ENCODE assay signal across 8 cellular contexts in genomic region chr10:96129387-96130325, GRCh38. TPM values are rescaled to one million over a fixed set of nuclear protein-coding genes. Genes with fewer than 3 reads are reported as not detected.
DNase-seq lines count a peak whose midpoint lies in the region; ATAC-seq and TF ChIP-seq lines count a peak whose summit lies in the region.

A gene with protein sequence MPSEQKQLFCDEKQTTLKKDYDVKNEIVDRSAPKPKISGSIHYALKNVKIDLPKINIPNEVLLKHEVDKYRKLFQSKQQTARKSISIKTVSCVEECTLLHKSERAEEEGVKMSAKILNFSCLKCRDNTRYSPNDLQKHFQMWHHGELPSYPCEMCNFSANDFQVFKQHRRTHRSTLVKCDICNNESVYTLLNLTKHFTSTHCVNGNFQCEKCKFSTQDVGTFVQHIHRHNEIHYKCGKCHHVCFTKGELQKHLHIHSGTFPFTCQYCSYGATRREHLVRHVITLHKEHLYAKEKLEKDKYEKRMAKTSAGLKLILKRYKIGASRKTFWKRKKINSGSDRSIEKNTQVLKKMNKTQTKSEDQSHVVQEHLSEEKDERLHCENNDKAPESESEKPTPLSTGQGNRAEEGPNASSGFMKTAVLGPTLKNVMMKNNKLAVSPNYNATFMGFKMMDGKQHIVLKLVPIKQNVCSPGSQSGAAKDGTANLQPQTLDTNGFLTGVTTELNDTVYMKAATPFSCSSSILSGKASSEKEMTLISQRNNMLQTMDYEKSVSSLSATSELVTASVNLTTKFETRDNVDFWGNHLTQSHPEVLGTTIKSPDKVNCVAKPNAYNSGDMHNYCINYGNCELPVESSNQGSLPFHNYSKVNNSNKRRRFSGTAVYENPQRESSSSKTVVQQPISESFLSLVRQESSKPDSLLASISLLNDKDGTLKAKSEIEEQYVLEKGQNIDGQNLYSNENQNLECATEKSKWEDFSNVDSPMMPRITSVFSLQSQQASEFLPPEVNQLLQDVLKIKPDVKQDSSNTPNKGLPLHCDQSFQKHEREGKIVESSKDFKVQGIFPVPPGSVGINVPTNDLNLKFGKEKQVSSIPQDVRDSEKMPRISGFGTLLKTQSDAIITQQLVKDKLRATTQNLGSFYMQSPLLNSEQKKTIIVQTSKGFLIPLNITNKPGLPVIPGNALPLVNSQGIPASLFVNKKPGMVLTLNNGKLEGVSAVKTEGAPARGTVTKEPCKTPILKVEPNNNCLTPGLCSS (N-terminal part only) (plus strand): TSS chr10:96130297. CDS start chr10:96156323, 26,026 bp downstream.

- H3K36me3 ChIP-seq in GM06990 (ENCODE audit: control insufficient read depth, insufficient read depth, low read length) = no peaks in the 10 kb centered on the region; the same call in 1 of the 2 replicates

- DNase-seq in GM06990 (ENCODE audit: extremely low read depth, insufficient read length) = peak; percentile 98
- DNase-seq in HFF-Myc (ENCODE audit: extremely low read depth, low read depth) = peak; percentile 84
- DNase-seq in NAMALWA (ENCODE audit: low spot score) = peak; percentile 95
- DNase-seq in glomerular visceral epithelial cell (ENCODE audit: extremely low spot score) = peak; percentile 91
- peak; percentile 71 for DNase-seq in omental fat pad (ENCODE audit: low spot score)

- no peaks in the 10 kb centered on the region for H3K27me3 ChIP-seq in GM06990 (replicated peaks; ENCODE audit: control insufficient read depth, insufficient read depth, low read length)

- peaks cover 6% of the 10 kb centered on the region for H3K9me3 Mint-ChIP-seq in activated naive CD4-positive, alpha-beta T cell treated with anti-CD3 and anti-CD28 coated beads, Interleukin-2, amount 50 U/mL, for 24 hours

- peak; percentile 89 for ATAC-seq in SK-N-SH treated with all-trans-retinoic acid at 6 μM for 48 hours
- ATAC-seq in omental fat pad (ENCODE audit: low FRiP score) = peak; percentile 95

- H3K27ac Mint-ChIP-seq in activated naive CD4-positive, alpha-beta T cell treated with anti-CD3 and anti-CD28 coated beads, Interleukin-2, amount 50 U/mL, for 24 hours = peak within 1 kb of the TSS; percentile 99

- H3K27me3 Mint-ChIP-seq in activated naive CD4-positive, alpha-beta T cell treated with anti-CD3 and anti-CD28 coated beads, Interleukin-2, amount 50 U/mL, for 24 hours = peaks cover 31% of the 10 kb centered on the region

- H3K36me3 Mint-ChIP-seq in activated naive CD4-positive, alpha-beta T cell treated with anti-CD3 and anti-CD28 coated beads, Interleukin-2, amount 50 U/mL, for 24 hours = peaks cover 27% of the 10 kb centered on the region

- TF ChIP-seq CTCF in GM06990 (IDR thresholded peaks at IDR 0.05; ENCODE audit: insufficient read depth, low read length, poor library complexity, severe bottlenecking) (no peak), HFF-Myc (IDR thresholded peaks at IDR 0.05; ENCODE audit: low read depth, low read length, missing control alignments) (no peak), omental fat pad (IDR thresholded peaks at IDR 0.05) (no peak)

- peak within 1 kb of the TSS; percentile 86 for H3K27ac ChIP-seq in temporal lobe (ENCODE audit: low read depth, low read length)

- peak within 1 kb of the TSS; percentile 87 for H3K4me3 ChIP-seq in GM06990 (replicated peaks; ENCODE audit: low read depth, low read length)
- H3K4me3 ChIP-seq in HFF-Myc (replicated peaks; ENCODE audit: low read depth, low read length) = peak within 1 kb of the TSS; percentile 69

- H3K4me1 Mint-ChIP-seq in activated naive CD4-positive, alpha-beta T cell treated with anti-CD3 and anti-CD28 coated beads, Interleukin-2, amount 50 U/mL, for 24 hours = peaks cover 22% of the 10 kb centered on the region

- peak within 1 kb of the TSS; percentile 89 for H3K4me3 Mint-ChIP-seq in activated naive CD4-positive, alpha-beta T cell treated with anti-CD3 and anti-CD28 coated beads, Interleukin-2, amount 50 U/mL, for 24 hours

TF ChIP-seq in SK-N-SH treated with all-trans-retinoic acid at 6 μM for 48 hours, 23 proteins besides CTCF, POLR2A, EP300 and RAD21 (continues in another document):
- TF ChIP-seq PPARA (CRISPR knock-in tag; IDR thresholded peaks at IDR 0.05; ENCODE audit: borderline replicate concordance) (no peak), ZFP30 (CRISPR knock-in tag; IDR thresholded peaks at IDR 0.05) (peak; percentile 51; the same call in 1 of the 2 replicates), ZFP3 (CRISPR knock-in tag; IDR thresholded peaks at IDR 0.05) (peak; percentile 88), ESRRG (CRISPR knock-in tag; IDR thresholded peaks at IDR 0.05) (no peak), GLIS3 (CRISPR knock-in tag; IDR thresholded peaks at IDR 0.05) (no peak), ZNF565 (CRISPR knock-in tag; conservative IDR thresholded peaks at IDR 0.05; ENCODE audit: low read depth) (peak; percentile 85; the same call in 1 of the 2 replicates), ZC3H10 (CRISPR knock-in tag; IDR thresholded peaks at IDR 0.05) (0 out of 2 replicates have a peak, but pooled peaks have one; percentile 12), OSR1 (CRISPR knock-in tag; IDR thresholded peaks at IDR 0.05) (0 out of 2 replicates have a peak, but pooled peaks have one; percentile 29), CSRNP3 (CRISPR knock-in tag; IDR thresholded peaks at IDR 0.05) (no peak), BACH2 (CRISPR knock-in tag; IDR thresholded peaks at IDR 0.05; ENCODE audit: borderline replicate concordance) (peak; percentile 54; the same call in 1 of the 2 replicates), ZNF70 (CRISPR knock-in tag; IDR thresholded peaks at IDR 0.05) (peak; percentile 61; the same call in 1 of the 2 replicates), PATZ1 (CRISPR knock-in tag; IDR thresholded peaks at IDR 0.05; ENCODE audit: borderline replicate concordance) (no peak), CREB5 (CRISPR knock-in tag; IDR thresholded peaks at IDR 0.05; ENCODE audit: low read depth) (no peak), TCF4 (CRISPR knock-in tag; IDR thresholded peaks at IDR 0.05; ENCODE audit: borderline replicate concordance) (0 out of 2 replicates have a peak, but pooled peaks have one; percentile 6), ZNF8 (CRISPR knock-in tag; IDR thresholded peaks at IDR 0.05) (peak; percentile 61), SNAI2 (CRISPR knock-in tag; IDR thresholded peaks at IDR 0.05) (peak; percentile 81; the same call in 1 of the 2 replicates), RARB (CRISPR knock-in tag; IDR thresholded peaks at IDR 0.05) (no peak), TOX (CRISPR knock-in tag; IDR thresholded peaks at IDR 0.05; ENCODE audit: borderline replicate concordance) (0 out of 2 replicates have a peak, but pooled peaks have one; percentile 21), ISL1 (CRISPR knock-in tag; IDR thresholded peaks at IDR 0.05) (no peak), CSDC2 (CRISPR knock-in tag; IDR thresholded peaks at IDR 0.05) (peak; percentile 86; the same call in 1 of the 2 replicates)

RNA-seq across cellular contexts. Expression of the gene that starts here (rescaled TPM):
- total RNA-seq in omental fat pad (10 to 100 TPM; 12.3 to 31.8 (median 16.4) TPM), temporal lobe (37.1 TPM)

Comparison
In these comparisons a context has a peak if more than half of its experiments do, and no peak if none do; other contexts are left out.
1. Peak in every context shown above with its lines: DNase-seq, ATAC-seq, H3K4me3 ChIP-seq and H3K27ac ChIP-seq.